ENCODE assay signal across 1 cellular context in the genomic region with DNA sequence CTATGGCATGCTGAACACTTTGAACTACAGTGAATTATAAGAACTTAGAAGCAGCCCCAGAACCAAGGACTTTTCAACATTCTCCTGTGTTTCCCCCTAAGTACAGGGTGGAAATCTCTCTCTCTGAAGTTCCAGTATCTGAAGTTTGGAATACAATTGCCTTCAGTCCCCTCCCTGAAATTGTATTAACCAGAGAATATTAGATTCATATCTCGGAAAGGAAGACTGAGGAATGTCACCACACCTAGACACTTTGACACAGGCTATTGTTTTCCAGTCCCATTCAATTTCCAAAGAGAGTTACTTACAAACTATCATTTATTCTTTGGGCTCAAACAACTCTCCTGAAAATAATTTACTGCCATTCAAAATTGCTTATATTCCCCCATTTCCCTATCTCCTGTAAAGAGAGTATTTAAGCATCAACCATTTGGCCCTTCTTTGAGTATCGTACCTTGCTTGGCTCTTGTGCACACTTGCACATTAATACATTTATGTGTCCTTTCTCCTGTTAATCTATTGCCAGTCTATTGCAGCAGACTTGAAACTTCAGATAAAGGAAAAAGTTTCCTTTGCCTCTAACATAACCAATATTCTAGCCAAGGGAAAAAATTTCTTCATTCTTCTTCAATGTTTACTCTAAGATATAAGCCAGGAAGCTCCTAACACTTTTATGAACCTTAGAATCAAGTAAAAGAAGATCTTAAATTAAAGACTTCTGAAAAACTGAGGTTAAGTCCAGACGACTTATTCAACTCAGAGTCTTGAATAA.
TF ChIP-seq lines count a peak whose summit lies in the region.

No MANE protein-coding gene starts in this region.

TF ChIP-seq in WTC11, 78 proteins besides CTCF, POLR2A, EP300 and RAD21 (continued from another document):
- TF ChIP-seq IRF2 (CRISPR knock-in tag; IDR thresholded peaks at IDR 0.05; ENCODE audit: borderline replicate concordance, low read depth), result no peak
- TF ChIP-seq ZBTB43 (CRISPR knock-in tag; IDR thresholded peaks at IDR 0.05), result no peak
- no peak for TF ChIP-seq NFYB (CRISPR knock-in tag; conservative IDR thresholded peaks at IDR 0.05; ENCODE audit: low read depth)
- no peak for TF ChIP-seq MYBL2 (CRISPR knock-in tag; IDR thresholded peaks at IDR 0.05)
- no peak for TF ChIP-seq HMGXB4 (CRISPR knock-in tag; IDR thresholded peaks at IDR 0.05)
- no peak for TF ChIP-seq GTF2I (CRISPR knock-in tag; conservative IDR thresholded peaks at IDR 0.05)
- no peak for TF ChIP-seq CREM (CRISPR knock-in tag; IDR thresholded peaks at IDR 0.05)
- no peak for TF ChIP-seq FOXJ3 (CRISPR knock-in tag; IDR thresholded peaks at IDR 0.05; ENCODE audit: borderline replicate concordance)
- no peak for TF ChIP-seq TEAD4 (CRISPR knock-in tag; IDR thresholded peaks at IDR 0.05)
- TF ChIP-seq ESRRA (CRISPR knock-in tag; IDR thresholded peaks at IDR 0.05; ENCODE audit: borderline replicate concordance), result no peak
- TF ChIP-seq ZNF263 (CRISPR knock-in tag; IDR thresholded peaks at IDR 0.05; ENCODE audit: low read depth), result no peak
